ENCODE assay signal across 12 cellular contexts in the genomic region with DNA sequence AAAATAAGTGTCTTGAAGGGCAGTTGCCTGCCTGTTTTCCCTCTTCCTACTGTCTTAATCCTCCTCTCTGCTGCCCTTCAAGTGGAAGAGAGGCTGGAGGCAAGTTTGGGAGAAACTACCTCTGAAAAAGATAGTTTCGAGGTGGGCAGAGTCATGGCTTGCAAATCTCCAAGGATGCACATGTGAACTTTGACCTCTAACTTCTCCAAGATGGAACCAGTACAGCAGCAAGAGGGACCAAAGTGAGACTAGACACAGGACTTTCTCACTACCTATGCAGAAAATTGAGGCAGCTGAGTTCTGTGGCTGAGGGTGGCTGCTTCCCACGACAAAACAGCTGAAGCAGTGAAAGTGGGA. TPM values are rescaled to one million over a fixed set of nuclear protein-coding genes. Genes with fewer than 3 reads are reported as not detected.
A peak's percentile ranks its signal among the peaks of the same experiment; 100 is the strongest.
DNase-seq lines count a peak whose midpoint lies in the region; ATAC-seq, FAIRE-seq and TF ChIP-seq lines count a peak whose summit lies in the region.
"Had no signal": no experiment of that assay in that cellular context is flagged by ENCODE, and none has a peak within 500 bp of the region (broad histone marks: within the 10 kb centered on the region; RNA-seq: fewer than 3 reads in every experiment).

No MANE protein-coding gene starts in this region.

- no peaks in the 10 kb centered on the region for H3K79me2 ChIP-seq in GM12878 (ENCODE audit: control insufficient read depth, insufficient read depth, low read length)

- H3K9me3 ChIP-seq in BLaER1 treated with 17β-estradiol and CSF1 and Interleukin-3, amounts not matched to agents 10 nM and 100 nM (replicated peaks in 1 of 11) = peaks cover 0 to 17% (median 3%) of the 10 kb centered on the region in 11 experiments; a peak in 5 of 22 replicates
- H3K9me3 ChIP-seq in GM12878 (replicated peaks; ENCODE audit: control insufficient read depth, insufficient read depth, low read length) = no peaks in the 10 kb centered on the region
- H3K9me3 ChIP-seq in MG63 = no peaks in the 10 kb centered on the region
- H3K9me3 ChIP-seq: BE2C had no signal

- TF ChIP-seq RAD21 in GM12878 (IDR thresholded peaks at IDR 0.05; ENCODE audit: insufficient read depth, low read depth, low read length) = no peak

- 69% methylated on average over 2 of the region's 2 CpGs for WGBS in GM12878 (ENCODE audit: insufficient coverage, insufficient replicate concordance, low lambda C conversion rate, missing lambda C conversion rate)

- H3K4me3 ChIP-seq in BLaER1 treated with 17β-estradiol and CSF1 and Interleukin-3, amounts not matched to agents 10 nM and 100 nM = peak overlapping the region in 3 of 10 experiments; percentile 49 to 66 (median 57); a peak in 1 of 20 replicates
- H3K4me3 ChIP-seq in GM12878 = 0 out of 2 replicates have a peak overlapping the region, but pooled peaks have one; percentile 10
- no peak overlapping the region for H3K4me3 ChIP-seq in MG63
- H3K4me3 ChIP-seq: SJSA1 had no signal

- H3K4me3 Mint-ChIP-seq in IgD-negative memory B cell = peak overlapping the region in 3 of 4 donors; percentile 8 to 89 (median 87)

- DNase-seq in GM12878 (ENCODE audit: low read depth, low spot score) (no peak), MG63 (no peak)

- peaks cover 0 to 13% (median 0%) of the 10 kb centered on the region in 11 experiments; a peak in 8 of 22 replicates for H4K20me1 ChIP-seq in BLaER1 treated with 17β-estradiol and CSF1 and Interleukin-3, amounts not matched to agents 10 nM and 100 nM
- no peaks in the 10 kb centered on the region for H4K20me1 ChIP-seq in GM12878 (ENCODE audit: control insufficient read depth, insufficient read depth)

- H3K36me3 ChIP-seq in BLaER1 treated with 17β-estradiol and CSF1 and Interleukin-3, amounts not matched to agents 10 nM and 100 nM = no peaks in the 10 kb centered on the region
- H3K36me3 ChIP-seq in GM12878 (ENCODE audit: control insufficient read depth in 2 of 2, insufficient read depth in 2 of 2, low read length in 1 of 2) (no peaks in the 10 kb centered on the region), MG63 (no peaks in the 10 kb centered on the region)
- H3K36me3 ChIP-seq: BE2C, SJSA1, WERI-Rb-1 had no signal

- no peak for TF ChIP-seq EP300 in GM12878 (IDR thresholded peaks at IDR 0.05; ENCODE audit: borderline replicate concordance in 1 of 2, control insufficient read depth in 1 of 2, low read depth in 2 of 2, low read length in 2 of 2)

- intact Hi-C loops in GM12878 (cut with micrococcal nuclease; ENCODE audit: unreplicated experiment) = loop anchor here (1.0 to 10.0 kb wide), 5 partner anchors 64 to 223 kb away; a partner anchor contains a TSS

- CTCF ChIA-PET in GM12878 (lab: Yijun Ruan, JAX) = interaction anchor here (0.6 to 4.6 kb wide), 42 partner anchors 9 to 441 kb away, joined by 3 to 138 read pairs (median 4); a partner anchor contains a TSS

- H3K9ac ChIP-seq in BLaER1 treated with 17β-estradiol and CSF1 and Interleukin-3, amounts not matched to agents 10 nM and 100 nM = no peak overlapping the region
- H3K9ac ChIP-seq in GM12878 (ENCODE audit: control insufficient read depth, insufficient read depth, low read length) = no peak overlapping the region

- peaks cover 34 to 72% (median 58%) of the 10 kb centered on the region in 11 experiments for H3K27me3 ChIP-seq in BLaER1 treated with 17β-estradiol and CSF1 and Interleukin-3, amounts not matched to agents 10 nM and 100 nM
- H3K27me3 ChIP-seq in GM12878 (replicated peaks in 1 of 2; ENCODE audit: control insufficient read depth in 2 of 2, insufficient read depth in 2 of 2, low read length in 1 of 2) (no peaks in the 10 kb centered on the region), MG63 (peaks cover 17% of the 10 kb centered on the region)
- H3K27me3 ChIP-seq: BE2C had no signal

- peak overlapping the region in 2 of 3 donors; percentile 83 to 89 for H3K27ac Mint-ChIP-seq in IgD-negative memory B cell

- H3K36me3 Mint-ChIP-seq in IgD-negative memory B cell = peaks cover 2% of the 10 kb centered on the region

- peaks cover 5% of the 10 kb centered on the region for H3K27me3 Mint-ChIP-seq in IgD-negative memory B cell

- no peak overlapping the region for H3K27ac ChIP-seq in BLaER1 treated with 17β-estradiol and CSF1 and Interleukin-3, amounts not matched to agents 10 nM and 100 nM
- no peak overlapping the region for H3K27ac ChIP-seq in GM12878 (ENCODE audit: control insufficient read depth, insufficient read depth)
- H3K27ac ChIP-seq: foreskin keratinocyte, SJSA1, WERI-Rb-1 had no signal

- POLR2A ChIA-PET in GM12878 (lab: Charles Lee) = interaction anchor here (0.5 to 1.9 kb wide), 12 partner anchors 13 to 216 kb away, joined by 3 to 15 read pairs (median 4); a partner anchor contains a TSS

- TF ChIP-seq POLR2A in GM12878 (IDR thresholded peaks at IDR 0.05; ENCODE audit: low read depth, low read length) = no peak

- no peak for ATAC-seq in GM12878
- ATAC-seq in GM21619 (IDR thresholded peaks at IDR 0.05; ENCODE audit: unreplicated experiment) = no peak
- ATAC-seq in HG02970 (IDR thresholded peaks at IDR 0.05; ENCODE audit: low FRiP score, unreplicated experiment) = no peak

- H2AFZ ChIP-seq in GM12878 (ENCODE audit: control insufficient read depth, low read depth, low read length) = no peak overlapping the region; the same call in 1 of the 2 replicates

- peaks cover 30 to 34% (median 31%) of the 10 kb centered on the region in 3 donors for H3K4me1 Mint-ChIP-seq in IgD-negative memory B cell

- in situ Hi-C loops in GM12878 (cut with MboI) = no loop called here

- H3K4me1 ChIP-seq in BLaER1 treated with 17β-estradiol and CSF1 and Interleukin-3, amounts not matched to agents 10 nM and 100 nM = peaks cover 39 to 85% (median 59%) of the 10 kb centered on the region in 10 experiments
- peaks cover 39% of the 10 kb centered on the region for H3K4me1 ChIP-seq in GM12878 (ENCODE audit: control insufficient read depth, insufficient read depth, low read length)
- H3K4me1 ChIP-seq: BE2C, foreskin keratinocyte had no signal

- SMC1A ChIA-PET in GM12878 (lab: Charles Lee; ENCODE audit: uncharacterized antibody, unreplicated experiment) = interaction anchor here (0.6 to 4.7 kb wide), 29 partner anchors 12 to 225 kb away, joined by 3 to 53 read pairs (median 4); a partner anchor contains a TSS

- RAD21 ChIA-PET in GM12878 (lab: Charles Lee; ENCODE audit: unreplicated experiment) = interaction anchor here (0.7 to 4.7 kb wide), 27 partner anchors 8 to 224 kb away, joined by 3 to 78 read pairs (median 4); a partner anchor contains a TSS

- H3K4me2 ChIP-seq in BLaER1 treated with 17β-estradiol and CSF1 and Interleukin-3, amounts not matched to agents 10 nM and 100 nM = peak overlapping the region; percentile 57 to 96 (median 79); a peak in 21 of 22 replicates
- H3K4me2 ChIP-seq in GM12878 (ENCODE audit: control insufficient read depth, insufficient read depth) = peak overlapping the region; percentile 94

- no TSS peak for BruUV-seq in GM12878 (replicated peaks; lab: Mats Ljungman, UMichigan)

- no peaks in the 10 kb centered on the region for H3K9me3 Mint-ChIP-seq in IgD-negative memory B cell

- TF ChIP-seq CTCF in GM12878 (IDR thresholded peaks at IDR 0.05 in 2 of 3, conservative IDR thresholded peaks at IDR 0.05 in 1 of 3; ENCODE audit: control insufficient read depth in 2 of 3, extremely low read depth in 1 of 3, insufficient read depth in 1 of 3, low read depth in 3 of 3, low read length in 3 of 3) = no peak

- no peak for FAIRE-seq in GM12878 (lab: Jason Lieb, UNC)

RNA-seq across cellular contexts. Expression of a gene that starts 0.9 kb away (rescaled TPM):
- polyA plus RNA-seq in IgD-negative memory B cell (not detected), GM12878 (2011; rRNA removed) (0.39 and 0.88 TPM in 2 replicates), GM12878 (2014; fragmentation: Illumina TruSeq; extraction: Trizol) (0.12 TPM in 1 of 2 replicates, not detected in the other), GM12878 (2014; fragmentation: Nextera tagmentation; extraction: Ambion mirVana) (under 1 TPM in 1 of 2 experiments, not detected in 1; 0.04 TPM), GM12878 (2014; rRNA removed) (0.10 and 0.30 TPM in 2 replicates), GM12878 (2016; fragmentation: Nextera tagmentation; extraction: Ambion mirVana) (under 1 TPM; 0.03 to 0.09 TPM)
- total RNA-seq in GM12878 (2013; cell fraction: nucleolus; rRNA removed) = 1.3 and 1.7 TPM in 2 replicates
- total RNA-seq in GM12878 (2014; rRNA removed) (0.06 TPM in 1 of 2 replicates, not detected in the other), GM12878 (2014; rRNA removed; fragmentation: Illumina TruSeq; extraction: Trizol) (0.09 TPM in 1 of 2 replicates, not detected in the other), GM12878 (2021) (0.19 and 0.26 TPM in 2 replicates)
- 0.12 TPM for polyA plus RNA-seq in GM12878 (2011; ENCODE audit: low read depth)
- polyA plus RNA-seq in GM12878 (2011; cell fraction: cytosol; rRNA removed) = 1.2 and 1.4 TPM in 2 replicates
- polyA plus RNA-seq in GM12878 (2011; cell fraction: nucleus; rRNA removed) = 2.5 and 3.5 TPM in 2 replicates
- polyA plus RNA-seq in GM12878 (2012) = 0.21 and 0.28 TPM in 2 replicates
- polyA minus RNA-seq in GM12878 (2011; rRNA and poly(A)+ RNA removed) = 1.2 and 1.3 TPM in 2 replicates
- 0.42 TPM in 1 of 2 replicates, not detected in the other for polyA minus RNA-seq in GM12878 (2011; cell fraction: cytosol; rRNA and poly(A)+ RNA removed)
- 0.73 and 1.3 TPM in 2 replicates for polyA minus RNA-seq in GM12878 (2011; cell fraction: nucleus; rRNA and poly(A)+ RNA removed)
- total RNA-seq in MG63 (2014; rRNA removed; shearing (Covaris generic); ENCODE audit: low replicate concordance) = 0.46 TPM in 1 of 2 replicates, not detected in the other
- total RNA-seq: foreskin keratinocyte, osteoblast, SJSA1 had no signal
- polyA plus RNA-seq: foreskin keratinocyte had no signal

RNA-seq across cellular contexts. Expression of a gene that starts 3.4 kb away (rescaled TPM):
- polyA plus RNA-seq in IgD-negative memory B cell (not detected), GM12878 (2011; rRNA removed) (not detected in 2 replicates), GM12878 (2014; fragmentation: Illumina TruSeq; extraction: Trizol) (not detected in 2 replicates), GM12878 (2014; fragmentation: Nextera tagmentation; extraction: Ambion mirVana) (not detected), GM12878 (2014; rRNA removed) (not detected in 2 replicates), GM12878 (2016; fragmentation: Nextera tagmentation; extraction: Ambion mirVana) (not detected)
- total RNA-seq in GM12878 (2013; cell fraction: nucleolus; rRNA removed) = not detected in 2 replicates
- total RNA-seq in GM12878 (2014; rRNA removed) (not detected in 2 replicates), GM12878 (2014; rRNA removed; fragmentation: Illumina TruSeq; extraction: Trizol) (not detected in 2 replicates), GM12878 (2021) (0.41 TPM in 1 of 2 replicates, not detected in the other)
- polyA plus RNA-seq in GM12878 (2011; ENCODE audit: low read depth) = not detected
- polyA plus RNA-seq in GM12878 (2011; cell fraction: cytosol; rRNA removed) = not detected in 2 replicates
- polyA plus RNA-seq in GM12878 (2011; cell fraction: nucleus; rRNA removed) = not detected in 2 replicates
- polyA plus RNA-seq in GM12878 (2012) = not detected in 2 replicates
- polyA minus RNA-seq in GM12878 (2011; rRNA and poly(A)+ RNA removed) = not detected in 2 replicates
- not detected in 2 replicates for polyA minus RNA-seq in GM12878 (2011; cell fraction: cytosol; rRNA and poly(A)+ RNA removed)
- polyA minus RNA-seq in GM12878 (2011; cell fraction: nucleus; rRNA and poly(A)+ RNA removed) = not detected in 2 replicates
- total RNA-seq in MG63 (2014; rRNA removed; shearing (Covaris generic); ENCODE audit: low replicate concordance) = not detected in 2 replicates
- total RNA-seq: Daoy, foreskin keratinocyte, osteoblast, SJSA1 had no signal
- polyA plus RNA-seq: foreskin keratinocyte had no signal

RNA-seq across cellular contexts. Expression of a gene that starts 12.5 kb away (rescaled TPM):
- polyA plus RNA-seq in IgD-negative memory B cell (24.3 TPM), GM12878 (2011; rRNA removed) (6.1 and 12.3 TPM in 2 replicates), GM12878 (2014; fragmentation: Illumina TruSeq; extraction: Trizol) (4.1 and 6.5 TPM in 2 replicates), GM12878 (2014; fragmentation: Nextera tagmentation; extraction: Ambion mirVana) (1 to 10 TPM in 1 of 2 experiments, under 1 TPM in 1; 0.72 to 2.2 TPM), GM12878 (2014; rRNA removed) (20.4 and 20.5 TPM in 2 replicates), GM12878 (2016; fragmentation: Nextera tagmentation; extraction: Ambion mirVana) (10 to 100 TPM; 13.5 to 15.5 TPM)
- total RNA-seq in GM12878 (2013; cell fraction: nucleolus; rRNA removed) = 40.6 and 47.9 TPM in 2 replicates
- total RNA-seq in GM12878 (2014; rRNA removed) (17.2 and 17.6 TPM in 2 replicates), GM12878 (2014; rRNA removed; fragmentation: Illumina TruSeq; extraction: Trizol) (6.8 TPM in 2 replicates), GM12878 (2021) (20.6 and 21.2 TPM in 2 replicates)
- polyA plus RNA-seq in GM12878 (2011; ENCODE audit: low read depth) = 9.4 TPM
- polyA plus RNA-seq in GM12878 (2011; cell fraction: cytosol; rRNA removed) = 13.2 and 23.1 TPM in 2 replicates
- 63.3 and 67.9 TPM in 2 replicates for polyA plus RNA-seq in GM12878 (2011; cell fraction: nucleus; rRNA removed)
- 16.6 and 21.5 TPM in 2 replicates for polyA plus RNA-seq in GM12878 (2012)
- 6.4 and 21.6 TPM in 2 replicates for polyA minus RNA-seq in GM12878 (2011; rRNA and poly(A)+ RNA removed)
- polyA minus RNA-seq in GM12878 (2011; cell fraction: cytosol; rRNA and poly(A)+ RNA removed) = 10.2 and 12.4 TPM in 2 replicates
- polyA minus RNA-seq in GM12878 (2011; cell fraction: nucleus; rRNA and poly(A)+ RNA removed) = 12.3 and 16.6 TPM in 2 replicates
- total RNA-seq in MG63 (2014; rRNA removed; shearing (Covaris generic); ENCODE audit: low replicate concordance) = 6.0 and 8.9 TPM in 2 replicates

RNA-seq across cellular contexts. Expression of a gene that starts 27.0 kb away (rescaled TPM):
- polyA plus RNA-seq in IgD-negative memory B cell = 86.8 TPM
- total RNA-seq in GM12878 (2013; cell fraction: nucleolus; rRNA removed) = 14.4 and 17.0 TPM in 2 replicates
- total RNA-seq in GM12878 (2014; rRNA removed) = 52.9 and 60.5 TPM in 2 replicates
- 42.3 and 42.9 TPM in 2 replicates for total RNA-seq in GM12878 (2014; rRNA removed; fragmentation: Illumina TruSeq; extraction: Trizol)
- total RNA-seq in GM12878 (2021) = 67.7 and 70.7 TPM in 2 replicates
- 30.0 TPM for polyA plus RNA-seq in GM12878 (2011; ENCODE audit: low read depth)
- 51.7 and 90.4 TPM in 2 replicates for polyA plus RNA-seq in GM12878 (2011; rRNA removed)
- 117 and 153 TPM in 2 replicates for polyA plus RNA-seq in GM12878 (2011; cell fraction: cytosol; rRNA removed)
- polyA plus RNA-seq in GM12878 (2011; cell fraction: nucleus; rRNA removed) = 54.9 and 70.0 TPM in 2 replicates
- 46.1 and 53.6 TPM in 2 replicates for polyA plus RNA-seq in GM12878 (2012)
- 40.8 and 80.7 TPM in 2 replicates for polyA plus RNA-seq in GM12878 (2014; fragmentation: Illumina TruSeq; extraction: Trizol)
- polyA plus RNA-seq in GM12878 (2014; fragmentation: Nextera tagmentation; extraction: Ambion mirVana) = 1 to 10 TPM; 1.2 to 1.7 TPM
- 91.9 and 94.4 TPM in 2 replicates for polyA plus RNA-seq in GM12878 (2014; rRNA removed)
- 10 to 100 TPM; 49.9 to 51.7 TPM for polyA plus RNA-seq in GM12878 (2016; fragmentation: Nextera tagmentation; extraction: Ambion mirVana)
- polyA minus RNA-seq in GM12878 (2011; rRNA and poly(A)+ RNA removed) = 35.5 and 46.5 TPM in 2 replicates
- polyA minus RNA-seq in GM12878 (2011; cell fraction: cytosol; rRNA and poly(A)+ RNA removed) = 16.0 and 32.4 TPM in 2 replicates
- 7.0 and 10.0 TPM in 2 replicates for polyA minus RNA-seq in GM12878 (2011; cell fraction: nucleus; rRNA and poly(A)+ RNA removed)
- total RNA-seq in MG63 (2014; rRNA removed; shearing (Covaris generic); ENCODE audit: low replicate concordance) = 125 and 198 TPM in 2 replicates

RNA-seq across cellular contexts. Expression of a gene that starts 59.2 kb away (rescaled TPM):
- polyA plus RNA-seq in IgD-negative memory B cell (0.15 TPM), GM12878 (2011; rRNA removed) (0.04 and 0.07 TPM in 2 replicates), GM12878 (2014; fragmentation: Illumina TruSeq; extraction: Trizol) (not detected in 2 replicates), GM12878 (2014; fragmentation: Nextera tagmentation; extraction: Ambion mirVana) (not detected), GM12878 (2014; rRNA removed) (not detected in 2 replicates), GM12878 (2016; fragmentation: Nextera tagmentation; extraction: Ambion mirVana) (under 1 TPM; 0.11 to 0.40 TPM)
- total RNA-seq in GM12878 (2013; cell fraction: nucleolus; rRNA removed) = not detected in 2 replicates
- total RNA-seq in GM12878 (2014; rRNA removed) (not detected in 2 replicates), GM12878 (2014; rRNA removed; fragmentation: Illumina TruSeq; extraction: Trizol) (not detected in 2 replicates), GM12878 (2021) (not detected in 2 replicates)
- polyA plus RNA-seq in GM12878 (2011; ENCODE audit: low read depth) = 0.13 TPM
- 0.07 and 0.09 TPM in 2 replicates for polyA plus RNA-seq in GM12878 (2011; cell fraction: cytosol; rRNA removed)
- polyA plus RNA-seq in GM12878 (2011; cell fraction: nucleus; rRNA removed) = 0.81 and 1.4 TPM in 2 replicates
- 0.26 and 0.27 TPM in 2 replicates for polyA plus RNA-seq in GM12878 (2012)
- not detected in 2 replicates for polyA minus RNA-seq in GM12878 (2011; rRNA and poly(A)+ RNA removed)
- not detected in 2 replicates for polyA minus RNA-seq in GM12878 (2011; cell fraction: cytosol; rRNA and poly(A)+ RNA removed)
- 0.12 TPM in 1 of 2 replicates, not detected in the other for polyA minus RNA-seq in GM12878 (2011; cell fraction: nucleus; rRNA and poly(A)+ RNA removed)
- total RNA-seq in MG63 (2014; rRNA removed; shearing (Covaris generic); ENCODE audit: low replicate concordance) = not detected in 2 replicates
- total RNA-seq: foreskin keratinocyte, osteoblast, SJSA1 had no signal
- polyA plus RNA-seq: foreskin keratinocyte had no signal
